ENCODE assay signal across 10 cellular contexts in genomic region chr2:63055510-63056308, GRCh38. TPM values are rescaled to one million over a fixed set of nuclear protein-coding genes. Genes with fewer than 3 reads are reported as not detected.
A peak's percentile ranks its signal among the peaks of the same experiment; 100 is the strongest.
DNase-seq lines count a peak whose midpoint lies in the region; ATAC-seq lines count a peak whose summit lies in the region.
"Had no signal": no experiment of that assay in that cellular context is flagged by ENCODE, and none has a peak within 500 bp of the region (broad histone marks: within the 10 kb centered on the region; RNA-seq: fewer than 3 reads in every experiment).

No MANE protein-coding gene starts in this region.

- peaks cover 74% of the 10 kb centered on the region for H3K27me3 Mint-ChIP-seq in activated CD4-positive, alpha-beta T cell treated with anti-CD3 and anti-CD28 coated beads for 36 hours
- H3K27me3 Mint-ChIP-seq in activated T-helper 1 cell treated with anti-CD3 and anti-CD28 coated beads, Interleukin-12 subunit alpha, Interleukin-12 subunit beta, Interleukin-2, Interleukin-4 antibody, amounts not matched to agents 30 ng/mL and 10 ng/mL and 1 ng/mL, durations not matched to agents 14 hours and 24 hours and 36 hours (ENCODE audit: insufficient read depth), result peaks cover 74% of the 10 kb centered on the region

- POLR2A ChIA-PET in activated CD4-positive, alpha-beta T cell treated with anti-CD3 and anti-CD28 coated beads for 36 hours (lab: Charles Lee), result no interaction called here

- no peaks in the 10 kb centered on the region for H3K9me3 Mint-ChIP-seq in activated CD4-positive, alpha-beta T cell treated with anti-CD3 and anti-CD28 coated beads for 36 hours (ENCODE audit: low read depth)
- H3K9me3 Mint-ChIP-seq in activated T-helper 1 cell treated with anti-CD3 and anti-CD28 coated beads, Interleukin-12 subunit alpha, Interleukin-12 subunit beta, Interleukin-2, Interleukin-4 antibody, amounts not matched to agents 30 ng/mL and 10 ng/mL and 1 ng/mL, durations not matched to agents 14 hours and 24 hours and 36 hours, result peaks cover 4% of the 10 kb centered on the region
- H3K9me3 Mint-ChIP-seq in stimulated activated effector memory CD8-positive, alpha-beta T cell treated with anti-CD3 and anti-CD28 coated beads, Interleukin-12 subunit alpha, Interleukin-12 subunit beta, amount 100 ng/mL, for 72 hours, result no peaks in the 10 kb centered on the region

- no peak for ATAC-seq in activated CD4-positive, alpha-beta T cell treated with anti-CD3 and anti-CD28 coated beads for 36 hours
- ATAC-seq in stimulated activated effector memory CD8-positive, alpha-beta T cell treated with anti-CD3 and anti-CD28 coated beads, Interleukin-12 subunit alpha, Interleukin-12 subunit beta, amount 100 ng/mL, for 72 hours, result peak; percentile 2
- no peak for ATAC-seq in HG02623 (IDR thresholded peaks at IDR 0.05; ENCODE audit: unreplicated experiment)
- ATAC-seq: A549 had no signal

- H3K4me1 Mint-ChIP-seq in activated CD4-positive, alpha-beta T cell treated with anti-CD3 and anti-CD28 coated beads for 36 hours, result peaks cover 70% of the 10 kb centered on the region
- H3K4me1 Mint-ChIP-seq in activated T-helper 1 cell treated with anti-CD3 and anti-CD28 coated beads, Interleukin-12 subunit alpha, Interleukin-12 subunit beta, Interleukin-2, Interleukin-4 antibody, amounts not matched to agents 30 ng/mL and 10 ng/mL and 1 ng/mL, durations not matched to agents 14 hours and 24 hours and 36 hours (ENCODE audit: low read depth), result peaks cover 46% of the 10 kb centered on the region
- H3K4me1 Mint-ChIP-seq in stimulated activated effector memory CD8-positive, alpha-beta T cell treated with anti-CD3 and anti-CD28 coated beads, Interleukin-12 subunit alpha, Interleukin-12 subunit beta, amount 100 ng/mL, for 72 hours, result peaks cover 71% of the 10 kb centered on the region

- no peak overlapping the region for H3K27ac Mint-ChIP-seq in activated CD4-positive, alpha-beta T cell treated with anti-CD3 and anti-CD28 coated beads for 36 hours
- H3K27ac Mint-ChIP-seq in activated T-helper 1 cell treated with anti-CD3 and anti-CD28 coated beads, Interleukin-12 subunit alpha, Interleukin-12 subunit beta, Interleukin-2, Interleukin-4 antibody, amounts not matched to agents 30 ng/mL and 10 ng/mL and 1 ng/mL, durations not matched to agents 14 hours and 24 hours and 36 hours, result peak overlapping the region; percentile 77
- H3K27ac Mint-ChIP-seq in stimulated activated effector memory CD8-positive, alpha-beta T cell treated with anti-CD3 and anti-CD28 coated beads, Interleukin-12 subunit alpha, Interleukin-12 subunit beta, amount 100 ng/mL, for 72 hours, result no peak overlapping the region

- DNase-seq in activated CD4-positive, alpha-beta T cell treated with anti-CD3 and anti-CD28 coated beads for 36 hours, result peak; percentile 38
- no peak for DNase-seq in activated CD4-positive, alpha-beta T cell treated with anti-CD3 and anti-CD28 coated beads, Interleukin-2, amount 50 U/mL, for 4 hours
- DNase-seq in activated T-helper 1 cell treated with anti-CD3 and anti-CD28 coated beads, Interleukin-12 subunit alpha, Interleukin-12 subunit beta, Interleukin-2, Interleukin-4 antibody, amounts not matched to agents 30 ng/mL and 10 ng/mL and 1 ng/mL, durations not matched to agents 14 hours and 24 hours and 36 hours (ENCODE audit: low spot score), result no peak
- peak; percentile 63 for DNase-seq in islet precursor cell
- no peak for DNase-seq in stimulated activated effector memory CD8-positive, alpha-beta T cell treated with anti-CD3 and anti-CD28 coated beads, Interleukin-12 subunit alpha, Interleukin-12 subunit beta, amount 100 ng/mL, for 72 hours (ENCODE audit: low spot score in 2 of 2)
- no peak for DNase-seq in UCSD-AML1 (lab: John Stamatoyannopoulos, UW; ENCODE audit: unreplicated experiment)
- no peak for DNase-seq in NCI-H510A treated with DMSO at 0.1 percent for 48 hours (lab: John Stamatoyannopoulos, UW)

- intact Hi-C loops in activated CD4-positive, alpha-beta T cell treated with anti-CD3 and anti-CD28 coated beads for 36 hours (cut with DNase I, micrococcal nuclease), result loop anchor here in 1 of 2 experiments (10.0 kb wide), 2 partner anchors 271 to 379 kb away; no protein-coding TSS in a partner anchor
- intact Hi-C loops in activated T-helper 1 cell treated with anti-CD3 and anti-CD28 coated beads, Interleukin-12 subunit alpha, Interleukin-12 subunit beta, Interleukin-2, Interleukin-4 antibody, amounts not matched to agents 30 ng/mL and 10 ng/mL and 1 ng/mL, durations not matched to agents 14 hours and 24 hours and 36 hours (cut with micrococcal nuclease), result no loop called here

- CTCF ChIA-PET in activated CD4-positive, alpha-beta T cell treated with anti-CD3 and anti-CD28 coated beads for 36 hours (lab: Charles Lee), result interaction anchor here (0.7 to 0.8 kb wide), 2 partner anchors 8 to 763 kb away, joined by 3 read pairs; no protein-coding TSS in a partner anchor

- no peaks in the 10 kb centered on the region for H3K36me3 Mint-ChIP-seq in activated CD4-positive, alpha-beta T cell treated with anti-CD3 and anti-CD28 coated beads for 36 hours (ENCODE audit: low read depth)
- H3K36me3 Mint-ChIP-seq in activated T-helper 1 cell treated with anti-CD3 and anti-CD28 coated beads, Interleukin-12 subunit alpha, Interleukin-12 subunit beta, Interleukin-2, Interleukin-4 antibody, amounts not matched to agents 30 ng/mL and 10 ng/mL and 1 ng/mL, durations not matched to agents 14 hours and 24 hours and 36 hours (ENCODE audit: low read depth), result peaks cover 9% of the 10 kb centered on the region
- no peaks in the 10 kb centered on the region for H3K36me3 Mint-ChIP-seq in stimulated activated effector memory CD8-positive, alpha-beta T cell treated with anti-CD3 and anti-CD28 coated beads, Interleukin-12 subunit alpha, Interleukin-12 subunit beta, amount 100 ng/mL, for 72 hours

- H3K4me3 Mint-ChIP-seq in activated CD4-positive, alpha-beta T cell treated with anti-CD3 and anti-CD28 coated beads for 36 hours, result peak overlapping the region; percentile 28
- peak overlapping the region; percentile 45 for H3K4me3 Mint-ChIP-seq in activated T-helper 1 cell treated with anti-CD3 and anti-CD28 coated beads, Interleukin-12 subunit alpha, Interleukin-12 subunit beta, Interleukin-2, Interleukin-4 antibody, amounts not matched to agents 30 ng/mL and 10 ng/mL and 1 ng/mL, durations not matched to agents 14 hours and 24 hours and 36 hours
- H3K4me3 Mint-ChIP-seq in stimulated activated effector memory CD8-positive, alpha-beta T cell treated with anti-CD3 and anti-CD28 coated beads, Interleukin-12 subunit alpha, Interleukin-12 subunit beta, amount 100 ng/mL, for 72 hours, result peak overlapping the region; percentile 52

RNA-seq across cellular contexts. Expression of gene OTX1, which starts 5.1 kb away (rescaled TPM):
- not detected for total RNA-seq in activated CD4-positive, alpha-beta T cell treated with anti-CD3 and anti-CD28 coated beads for 36 hours
- 0.31 TPM in 1 of 2 replicates, not detected in the other for total RNA-seq in activated T-helper 1 cell treated with anti-CD3 and anti-CD28 coated beads, Interleukin-12 subunit alpha, Interleukin-12 subunit beta, Interleukin-2, Interleukin-4 antibody, amounts not matched to agents 30 ng/mL and 10 ng/mL and 1 ng/mL, durations not matched to agents 14 hours and 24 hours and 36 hours
- total RNA-seq: aorta had no signal

Comparison
In these comparisons a context has a peak if more than half of its experiments do, and no peak if none do; other contexts are left out.
1. DNase-seq: peak in activated CD4-positive, alpha-beta T cell treated with anti-CD3 and anti-CD28 coated beads for 36 hours (single experiment) and islet precursor cell (single experiment); none in activated CD4-positive, alpha-beta T cell treated with anti-CD3 and anti-CD28 coated beads, Interleukin-2, amount 50 U/mL, for 4 hours (0 of 2), activated T-helper 1 cell treated with anti-CD3 and anti-CD28 coated beads, Interleukin-12 subunit alpha, Interleukin-12 subunit beta, Interleukin-2, Interleukin-4 antibody, amounts not matched to agents 30 ng/mL and 10 ng/mL and 1 ng/mL, durations not matched to agents 14 hours and 24 hours and 36 hours (single experiment), stimulated activated effector memory CD8-positive, alpha-beta T cell treated with anti-CD3 and anti-CD28 coated beads, Interleukin-12 subunit alpha, Interleukin-12 subunit beta, amount 100 ng/mL, for 72 hours (0 of 2), UCSD-AML1 (single experiment) and NCI-H510A treated with DMSO at 0.1 percent for 48 hours (single experiment).
2. Peak in every context shown above with its lines, with median percentiles within 50 percentile points of each other: H3K4me3 Mint-ChIP-seq.